ENCODE assay signal across 21 cellular contexts in the genomic region with DNA sequence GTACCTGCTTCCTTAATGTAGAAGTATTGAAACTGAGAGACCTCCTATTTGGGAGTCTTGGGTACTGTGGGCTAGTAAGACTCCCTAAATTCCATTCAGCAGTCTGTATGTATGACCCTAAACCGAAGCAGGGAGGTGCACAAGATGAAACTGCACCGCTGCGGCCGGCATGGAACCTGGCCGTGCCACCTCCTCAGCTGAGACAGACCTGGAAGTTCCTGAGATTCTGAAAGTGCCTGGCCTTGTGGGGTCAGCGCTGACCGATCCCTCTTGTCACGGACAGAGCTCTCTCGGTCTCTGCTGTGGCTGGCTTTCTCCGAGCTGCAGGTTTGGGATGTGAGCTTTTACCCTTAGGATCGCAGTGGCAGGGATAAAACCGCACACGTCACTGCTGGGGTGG. TPM values are rescaled to one million over a fixed set of nuclear protein-coding genes. Genes with fewer than 3 reads are reported as not detected.
A peak's percentile ranks its signal among the peaks of the same experiment; 100 is the strongest.
DNase-seq lines count a peak whose midpoint lies in the region; ATAC-seq and TF ChIP-seq lines count a peak whose summit lies in the region.
"Had no signal": no experiment of that assay in that cellular context is flagged by ENCODE, and none has a peak within 500 bp of the region (broad histone marks: within the 10 kb centered on the region; RNA-seq: fewer than 3 reads in every experiment).

No MANE protein-coding gene starts in this region.

- peak overlapping the region; percentile 31 for H3K27ac ChIP-seq in C4-2B
- peak overlapping the region; percentile 79 for H3K27ac ChIP-seq in VCaP
- H3K27ac ChIP-seq in psoas muscle: peak overlapping the region; percentile 95
- H3K27ac ChIP-seq in skeletal muscle tissue (ENCODE audit: low read depth, low read length): peak overlapping the region; percentile 46
- H3K27ac ChIP-seq: 22Rv1; A549; BLaER1 treated with 17β-estradiol and CSF1 and Interleukin-3, amounts not matched to agents 10 nM and 100 nM had no signal

- intact Hi-C loops in psoas muscle (cut with DNase I): no loop called here

- H3K4me3 ChIP-seq in psoas muscle (peak overlapping the region; percentile 77), skeletal muscle tissue (ENCODE audit: low read length in 3 of 3) (peak overlapping the region in 2 of 3 donors; percentile 44 to 91)
- H3K4me3 ChIP-seq: A549; BLaER1 treated with 17β-estradiol and CSF1 and Interleukin-3, amounts not matched to agents 10 nM and 100 nM had no signal

- peak overlapping the region; percentile 43 to 98 (median 71) for H3K9ac ChIP-seq in skeletal muscle tissue (ENCODE audit: low read depth in 1 of 3, low read length in 3 of 3)
- H3K9ac ChIP-seq: BLaER1 treated with 17β-estradiol and CSF1 and Interleukin-3, amounts not matched to agents 10 nM and 100 nM had no signal

- no peak for TF ChIP-seq CTCF in C4-2B (conservative IDR thresholded peaks at IDR 0.05)
- TF ChIP-seq CTCF in VCaP (conservative IDR thresholded peaks at IDR 0.05): no peak
- TF ChIP-seq CTCF in psoas muscle (IDR thresholded peaks at IDR 0.05): no peak

- WGBS in psoas muscle, 3 donors: 66 to 82% (median 75%) methylated on average over 13 of the region's 13 CpGs

- ATAC-seq in psoas muscle (no peak), GM18870 (IDR thresholded peaks at IDR 0.05; ENCODE audit: unreplicated experiment) (no peak)
- ATAC-seq: A549 had no signal

- DNase-seq in psoas muscle: peak in 1 of 2 donors; percentile 39
- DNase-seq in NCI-H2227 treated with DMSO at 0.1 percent for 48 hours (lab: John Stamatoyannopoulos, UW): no peak
- DNase-seq in NCI-H2171 treated with DMSO at 0.1 percent for 48 hours (lab: John Stamatoyannopoulos, UW): no peak
- DNase-seq: AML-193; CD4-positive, alpha-beta memory T cell; CD4-positive, CD25-positive, alpha-beta regulatory T cell; CD8-positive, alpha-beta memory T cell; COR-L47; DMS 273 treated with DMSO at 0.1 percent for 48 hours; DMS153; DMS79; DND-41; EL; GF-D8 had no signal

- H3K9me3 ChIP-seq in psoas muscle: no peaks in the 10 kb centered on the region
- no peaks in the 10 kb centered on the region for H3K9me3 ChIP-seq in skeletal muscle tissue (ENCODE audit: control insufficient read depth in 3 of 3, low read length in 3 of 3)
- H3K9me3 ChIP-seq: A549; BLaER1 treated with 17β-estradiol and CSF1 and Interleukin-3, amounts not matched to agents 10 nM and 100 nM had no signal

- H3K27me3 ChIP-seq in psoas muscle (ENCODE audit: insufficient read depth in 3 of 3, low read length in 2 of 3): no peaks in the 10 kb centered on the region
- H3K27me3 ChIP-seq in skeletal muscle tissue (ENCODE audit: control insufficient read depth in 3 of 3, insufficient read depth in 3 of 3, low read length in 3 of 3): no peaks in the 10 kb centered on the region
- H3K27me3 ChIP-seq: BLaER1 treated with 17β-estradiol and CSF1 and Interleukin-3, amounts not matched to agents 10 nM and 100 nM had no signal

- H3K4me1 ChIP-seq in psoas muscle: peaks cover 55% of the 10 kb centered on the region
- peaks cover 24 to 73% (median 63%) of the 10 kb centered on the region in 3 donors for H3K4me1 ChIP-seq in skeletal muscle tissue (ENCODE audit: control insufficient read depth in 3 of 3, insufficient read depth in 3 of 3, low read length in 3 of 3)
- H3K4me1 ChIP-seq: A549; BLaER1 treated with 17β-estradiol and CSF1 and Interleukin-3, amounts not matched to agents 10 nM and 100 nM had no signal

- H3K36me3 ChIP-seq in psoas muscle (ENCODE audit: insufficient read depth in 1 of 2, low read depth in 1 of 2) (peaks cover 5 to 91% of the 10 kb centered on the region in 2 donors), skeletal muscle tissue (ENCODE audit: control insufficient read depth in 3 of 3, insufficient read depth in 3 of 3, low read length in 3 of 3) (peaks cover 78 to 86% (median 83%) of the 10 kb centered on the region in 3 donors)

RNA-seq across cellular contexts. Expression of a gene that starts 27.0 kb away (rescaled TPM):
- total RNA-seq in psoas muscle (100 to 1,000 TPM in 3 of 4 donors, 10 to 100 TPM in 1; 99.4 to 642 (median 295) TPM), skeletal muscle tissue (42.8 TPM)
- 100 to 1,000 TPM; 118 to 294 (median 248) TPM for polyA plus RNA-seq in psoas muscle

RNA-seq across cellular contexts. Expression of a gene that starts 27.3 kb away (rescaled TPM):
- total RNA-seq in psoas muscle (1 to 10 TPM in 3 of 4 donors, under 1 TPM in 1; 0.49 to 3.0 (median 1.1) TPM), skeletal muscle tissue (3.1 TPM)
- 1 to 10 TPM in 1 of 3 donors, under 1 TPM in 2; 0.38 to 2.3 (median 0.47) TPM for polyA plus RNA-seq in psoas muscle

Comparison
In these comparisons a context has a peak if more than half of its experiments do, and no peak if none do; other contexts are left out.
1. H3K27ac ChIP-seq: peak in every context shown above with its lines; median percentile 95 in psoas muscle; 79 in VCaP; 46 in skeletal muscle tissue; 31 in C4-2B.